Comparison of ENCODE assay signal across 9 cellular contexts in genomic region chr6:89148016-89148750, GRCh38. TPM values are rescaled to one million over a fixed set of nuclear protein-coding genes. Genes with fewer than 3 reads are reported as not detected.
DNase-seq lines count a peak whose midpoint lies in the region; ATAC-seq lines count a peak whose summit lies in the region.
"Had no signal": no experiment of that assay in that cellular context is flagged by ENCODE, and none has a peak within 500 bp of the region (broad histone marks: within the 10 kb centered on the region; RNA-seq: fewer than 3 reads in every experiment).

No MANE protein-coding gene starts in this region.

- H3K27me3 ChIP-seq in mesenchymal stem cell (ENCODE audit: control insufficient read depth in 1 of 2, insufficient read depth in 1 of 2, low read length in 2 of 2): no peaks in the 10 kb centered on the region
- H3K27me3 ChIP-seq: brain microvascular endothelial cell had no signal

- no peak overlapping the region for H2AFZ ChIP-seq in mesenchymal stem cell (ENCODE audit: low read depth, low read length)

- H4K91ac ChIP-seq in mesenchymal stem cell (ENCODE audit: low read length): no peak overlapping the region

- H3K27ac Mint-ChIP-seq in activated CD8-positive, alpha-beta memory T cell treated with anti-CD3 and anti-CD28 coated beads, Interleukin-2, amount 10 ng/mL, durations not matched to agents 7 days and 5 days: no peak overlapping the region
- no peak overlapping the region for H3K27ac Mint-ChIP-seq in stimulated activated memory B cell treated with anti-CD40 and anti-IgM and Interleukin-4, amounts not matched to agents 10 μg/mL and 1 μg/mL and 100 μg/mL, for 72 hours

- 88% methylated on average over 12 of the region's 17 CpGs for WGBS in mesenchymal stem cell

- no peak overlapping the region for H3K9ac ChIP-seq in mesenchymal stem cell (ENCODE audit: low read length)

- no peaks in the 10 kb centered on the region for H3K36me3 ChIP-seq in mesenchymal stem cell (ENCODE audit: control insufficient read depth in 1 of 2, insufficient read depth in 2 of 2, low read depth in 1 of 2, low read length in 2 of 2)
- H3K36me3 ChIP-seq: brain microvascular endothelial cell had no signal

- H3K18ac ChIP-seq in mesenchymal stem cell (ENCODE audit: low read depth in 1 of 2, low read length in 2 of 2): no peak overlapping the region

- no peak overlapping the region for H2BK12ac ChIP-seq in mesenchymal stem cell (ENCODE audit: low read length in 2 of 2)

- H3K79me1 ChIP-seq in mesenchymal stem cell (replicated peaks; ENCODE audit: low read length, poor library complexity, severe bottlenecking): peaks cover 17% of the 10 kb centered on the region

- H3K27ac ChIP-seq in mesenchymal stem cell (ENCODE audit: low read length, poor library complexity, severe bottlenecking): no peak overlapping the region
- H3K27ac ChIP-seq: brain microvascular endothelial cell had no signal

- H3K4ac ChIP-seq in mesenchymal stem cell (ENCODE audit: low read depth in 1 of 2, low read length in 2 of 2): no peak overlapping the region

- no peak overlapping the region for H3K23ac ChIP-seq in mesenchymal stem cell (ENCODE audit: low read length in 2 of 2)

- H3K36me3 Mint-ChIP-seq in activated CD8-positive, alpha-beta memory T cell treated with anti-CD3 and anti-CD28 coated beads, Interleukin-2, amount 10 ng/mL, durations not matched to agents 7 days and 5 days: peaks cover 26% of the 10 kb centered on the region
- peaks cover 11% of the 10 kb centered on the region for H3K36me3 Mint-ChIP-seq in stimulated activated memory B cell treated with anti-CD40 and anti-IgM and Interleukin-4, amounts not matched to agents 10 μg/mL and 1 μg/mL and 100 μg/mL, for 72 hours

- peaks cover 10% of the 10 kb centered on the region for H3K27me3 Mint-ChIP-seq in activated CD8-positive, alpha-beta memory T cell treated with anti-CD3 and anti-CD28 coated beads, Interleukin-2, amount 10 ng/mL, durations not matched to agents 7 days and 5 days
- H3K27me3 Mint-ChIP-seq in stimulated activated memory B cell treated with anti-CD40 and anti-IgM and Interleukin-4, amounts not matched to agents 10 μg/mL and 1 μg/mL and 100 μg/mL, for 72 hours: no peaks in the 10 kb centered on the region

- H3K9me3 Mint-ChIP-seq in activated CD8-positive, alpha-beta memory T cell treated with anti-CD3 and anti-CD28 coated beads, Interleukin-2, amount 10 ng/mL, durations not matched to agents 7 days and 5 days (ENCODE audit: low read depth): no peaks in the 10 kb centered on the region
- H3K9me3 Mint-ChIP-seq in stimulated activated memory B cell treated with anti-CD40 and anti-IgM and Interleukin-4, amounts not matched to agents 10 μg/mL and 1 μg/mL and 100 μg/mL, for 72 hours: no peaks in the 10 kb centered on the region

- H3K4me1 ChIP-seq in mesenchymal stem cell (ENCODE audit: control insufficient read depth, insufficient read depth, low read depth, low read length): peaks cover 7% of the 10 kb centered on the region

- ATAC-seq in activated CD8-positive, alpha-beta memory T cell treated with anti-CD3 and anti-CD28 coated beads, Interleukin-2, amount 10 ng/mL, durations not matched to agents 7 days and 5 days: no peak
- ATAC-seq in stimulated activated memory B cell treated with anti-CD40 and anti-IgM and Interleukin-4, amounts not matched to agents 10 μg/mL and 1 μg/mL and 100 μg/mL, for 72 hours: no peak
- no peak for ATAC-seq in GM18502 (IDR thresholded peaks at IDR 0.05; ENCODE audit: poor library complexity, unreplicated experiment)
- ATAC-seq in HG02642 (IDR thresholded peaks at IDR 0.05; ENCODE audit: poor library complexity, unreplicated experiment): no peak
- no peak for ATAC-seq in GM18520 (IDR thresholded peaks at IDR 0.05; ENCODE audit: unreplicated experiment)

- H2BK15ac ChIP-seq in mesenchymal stem cell (ENCODE audit: low read depth, poor library complexity, severe bottlenecking): no peak overlapping the region

- no peak overlapping the region for H2AK5ac ChIP-seq in mesenchymal stem cell (ENCODE audit: low read length, severe bottlenecking)

- peaks cover 39% of the 10 kb centered on the region for H3K4me1 Mint-ChIP-seq in activated CD8-positive, alpha-beta memory T cell treated with anti-CD3 and anti-CD28 coated beads, Interleukin-2, amount 10 ng/mL, durations not matched to agents 7 days and 5 days
- peaks cover 35% of the 10 kb centered on the region for H3K4me1 Mint-ChIP-seq in stimulated activated memory B cell treated with anti-CD40 and anti-IgM and Interleukin-4, amounts not matched to agents 10 μg/mL and 1 μg/mL and 100 μg/mL, for 72 hours

- peak; percentile 57 for DNase-seq in activated CD8-positive, alpha-beta memory T cell treated with anti-CD3 and anti-CD28 coated beads for 24 hours
- no peak for DNase-seq in activated CD8-positive, alpha-beta memory T cell treated with anti-CD3 and anti-CD28 coated beads, Interleukin-2, amount 10 ng/mL, durations not matched to agents 7 days and 5 days
- peak; percentile 68 for DNase-seq in activated CD4-positive, alpha-beta T cell treated with anti-CD3 and anti-CD28 coated beads for 48 hours
- DNase-seq in mesenchymal stem cell: no peak
- DNase-seq: brain microvascular endothelial cell had no signal

- H3K9me3 ChIP-seq in mesenchymal stem cell (ENCODE audit: control insufficient read depth, low read length): no peaks in the 10 kb centered on the region

- CTCF ChIA-PET in activated CD8-positive, alpha-beta memory T cell treated with anti-CD3 and anti-CD28 coated beads, Interleukin-2, amount 10 ng/mL, durations not matched to agents 7 days and 5 days (lab: Charles Lee): interaction anchor here (1.0 to 3.7 kb wide), 3 partner anchors 8 to 217 kb away, joined by 3 to 20 read pairs (median 3); no protein-coding TSS in a partner anchor

- peak overlapping the region; percentile 34 for H3K4me2 ChIP-seq in mesenchymal stem cell (ENCODE audit: low read length, poor library complexity, severe bottlenecking)

- H3K4me3 ChIP-seq in mesenchymal stem cell (ENCODE audit: insufficient read depth in 1 of 2, low read depth in 1 of 2, low read length in 2 of 2): no peak overlapping the region

- no peak overlapping the region for H3K4me3 Mint-ChIP-seq in activated CD8-positive, alpha-beta memory T cell treated with anti-CD3 and anti-CD28 coated beads, Interleukin-2, amount 10 ng/mL, durations not matched to agents 7 days and 5 days
- peak overlapping the region; percentile 11 for H3K4me3 Mint-ChIP-seq in stimulated activated memory B cell treated with anti-CD40 and anti-IgM and Interleukin-4, amounts not matched to agents 10 μg/mL and 1 μg/mL and 100 μg/mL, for 72 hours

- no peak overlapping the region for H2BK5ac ChIP-seq in mesenchymal stem cell (ENCODE audit: low read depth, low read length, poor library complexity, severe bottlenecking)

- no peak overlapping the region for H4K8ac ChIP-seq in mesenchymal stem cell (ENCODE audit: low read length)

- H2BK120ac ChIP-seq in mesenchymal stem cell (ENCODE audit: low read depth, low read length): no peak overlapping the region

- no peak overlapping the region for H3K14ac ChIP-seq in mesenchymal stem cell (ENCODE audit: low read length in 2 of 2)

RNA-seq across cellular contexts. Expression of gene PM20D2, which starts 2.3 kb away (rescaled TPM):
- 10 to 100 TPM; 13.1 to 16.6 TPM for total RNA-seq in activated CD8-positive, alpha-beta memory T cell treated with anti-CD3 and anti-CD28 coated beads, Interleukin-2, amount 10 ng/mL, durations not matched to agents 7 days and 5 days
- 2.9 TPM for polyA plus RNA-seq in mesenchymal stem cell (2013, experiment 1 of 2)
- 3.1 TPM for polyA plus RNA-seq in mesenchymal stem cell (2013, experiment 2 of 2)

RNA-seq across cellular contexts. Expression of gene SRSF12, which starts 30.3 kb away (rescaled TPM):
- total RNA-seq in activated CD8-positive, alpha-beta memory T cell treated with anti-CD3 and anti-CD28 coated beads, Interleukin-2, amount 10 ng/mL, durations not matched to agents 7 days and 5 days: not detected
- 0.25 TPM for polyA plus RNA-seq in mesenchymal stem cell (2013, experiment 1 of 2)
- 0.23 TPM for polyA plus RNA-seq in mesenchymal stem cell (2013, experiment 2 of 2)

Comparison
In these comparisons a context has a peak if more than half of its experiments do, and no peak if none do; other contexts are left out.
1. DNase-seq: peak in activated CD8-positive, alpha-beta memory T cell treated with anti-CD3 and anti-CD28 coated beads for 24 hours (single experiment) and activated CD4-positive, alpha-beta T cell treated with anti-CD3 and anti-CD28 coated beads for 48 hours (single experiment); none in activated CD8-positive, alpha-beta memory T cell treated with anti-CD3 and anti-CD28 coated beads, Interleukin-2, amount 10 ng/mL, durations not matched to agents 7 days and 5 days (single experiment) and mesenchymal stem cell (single experiment).